In genomic region chr14:50805396-50805795, GRCh38 we compare ENCODE assay signal across 2 cellular contexts.
TF ChIP-seq lines count a peak whose summit lies in the region.

No MANE protein-coding gene starts in this region.

TF ChIP-seq in endothelial cell of umbilical vein, 7 proteins besides CTCF, POLR2A, EP300 and RAD21:
- TF ChIP-seq FOS (IDR thresholded peaks at IDR 0.05; ENCODE audit: borderline replicate concordance, insufficient read depth, low read length) (no peak), POLR2AphosphoS5 (IDR thresholded peaks at IDR 0.05; ENCODE audit: insufficient read depth, low read depth, low read length) (no peak), JUN (IDR thresholded peaks at IDR 0.05; ENCODE audit: borderline replicate concordance, insufficient read depth, insufficient read length, low read depth) (no peak), EZH2 (IDR thresholded peaks at IDR 0.05; ENCODE audit: borderline replicate concordance, low read depth, low read length, severe bottlenecking) (no peak), MAX (IDR thresholded peaks at IDR 0.05; ENCODE audit: insufficient read depth, insufficient read length) (no peak), GATA2 (IDR thresholded peaks at IDR 0.05; ENCODE audit: insufficient read depth, insufficient read length, low read depth, low read length) (no peak), MYC (IDR thresholded peaks at IDR 0.05; ENCODE audit: low read depth, low read length) (no peak)

TF ChIP-seq in GM23338, 12 proteins besides CTCF, POLR2A, EP300 and RAD21:
- TF ChIP-seq EZH2 (IDR thresholded peaks at IDR 0.05; ENCODE audit: low read depth, unreplicated experiment) (no peak), STAT1 (IDR thresholded peaks at IDR 0.05; ENCODE audit: unreplicated experiment) (no peak), CREB1 (CRISPR knock-in tag; IDR thresholded peaks at IDR 0.05; ENCODE audit: low read depth) (no peak), ZNF462 (CRISPR knock-in tag; IDR thresholded peaks at IDR 0.05) (no peak), JUNB (IDR thresholded peaks at IDR 0.05; ENCODE audit: unreplicated experiment) (no peak), POLR2AphosphoS5 (IDR thresholded peaks at IDR 0.05; ENCODE audit: low read depth) (no peak), NANOG (IDR thresholded peaks at IDR 0.05; ENCODE audit: borderline replicate concordance) (no peak)
- TF ChIP-seq, protein P1, sequence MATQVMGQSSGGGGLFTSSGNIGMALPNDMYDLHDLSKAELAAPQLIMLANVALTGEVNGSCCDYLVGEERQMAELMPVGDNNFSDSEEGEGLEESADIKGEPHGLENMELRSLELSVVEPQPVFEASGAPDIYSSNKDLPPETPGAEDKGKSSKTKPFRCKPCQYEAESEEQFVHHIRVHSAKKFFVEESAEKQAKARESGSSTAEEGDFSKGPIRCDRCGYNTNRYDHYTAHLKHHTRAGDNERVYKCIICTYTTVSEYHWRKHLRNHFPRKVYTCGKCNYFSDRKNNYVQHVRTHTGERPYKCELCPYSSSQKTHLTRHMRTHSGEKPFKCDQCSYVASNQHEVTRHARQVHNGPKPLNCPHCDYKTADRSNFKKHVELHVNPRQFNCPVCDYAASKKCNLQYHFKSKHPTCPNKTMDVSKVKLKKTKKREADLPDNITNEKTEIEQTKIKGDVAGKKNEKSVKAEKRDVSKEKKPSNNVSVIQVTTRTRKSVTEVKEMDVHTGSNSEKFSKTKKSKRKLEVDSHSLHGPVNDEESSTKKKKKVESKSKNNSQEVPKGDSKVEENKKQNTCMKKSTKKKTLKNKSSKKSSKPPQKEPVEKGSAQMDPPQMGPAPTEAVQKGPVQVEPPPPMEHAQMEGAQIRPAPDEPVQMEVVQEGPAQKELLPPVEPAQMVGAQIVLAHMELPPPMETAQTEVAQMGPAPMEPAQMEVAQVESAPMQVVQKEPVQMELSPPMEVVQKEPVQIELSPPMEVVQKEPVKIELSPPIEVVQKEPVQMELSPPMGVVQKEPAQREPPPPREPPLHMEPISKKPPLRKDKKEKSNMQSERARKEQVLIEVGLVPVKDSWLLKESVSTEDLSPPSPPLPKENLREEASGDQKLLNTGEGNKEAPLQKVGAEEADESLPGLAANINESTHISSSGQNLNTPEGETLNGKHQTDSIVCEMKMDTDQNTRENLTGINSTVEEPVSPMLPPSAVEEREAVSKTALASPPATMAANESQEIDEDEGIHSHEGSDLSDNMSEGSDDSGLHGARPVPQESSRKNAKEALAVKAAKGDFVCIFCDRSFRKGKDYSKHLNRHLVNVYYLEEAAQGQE (IDR thresholded peaks at IDR 0.05; ENCODE audit: unreplicated experiment) = no peak
